ENCODE assay signal across 10 cellular contexts in genomic region chr6:142821860-142822259, GRCh38.
DNase-seq lines count a peak whose midpoint lies in the region; ATAC-seq, FAIRE-seq and TF ChIP-seq lines count a peak whose summit lies in the region.
"Had no signal": no experiment of that assay in that cellular context is flagged by ENCODE, and none has a peak within 500 bp of the region (broad histone marks: within the 10 kb centered on the region; RNA-seq: fewer than 3 reads in every experiment).

No MANE protein-coding gene starts in this region.

- peaks cover 34% of the 10 kb centered on the region for H3K36me3 Mint-ChIP-seq in stimulated activated naive CD8-positive, alpha-beta T cell treated with anti-CD3 and anti-CD28 coated beads, Interleukin-15, Interleukin-2, amounts not matched to agents 100 ng/mL and 50 ng/mL, for 24 hours (ENCODE audit: low read depth)
- peaks cover 25% of the 10 kb centered on the region for H3K36me3 Mint-ChIP-seq in activated CD4-positive, alpha-beta memory T cell treated with anti-CD3 and anti-CD28 coated beads, Interleukin-2, amount 10 ng/mL, durations not matched to agents 7 days and 5 days (ENCODE audit: low read depth)

- H3K27me3 ChIP-seq in left lung, result no peaks in the 10 kb centered on the region
- H3K27me3 ChIP-seq in upper lobe of right lung, result no peaks in the 10 kb centered on the region

- no peak for ATAC-seq in stimulated activated naive CD8-positive, alpha-beta T cell treated with anti-CD3 and anti-CD28 coated beads, Interleukin-15, Interleukin-2, amounts not matched to agents 100 U/mL and 50 U/mL, for 24 hours
- peak; percentile 53 for ATAC-seq in left lung
- peak; percentile 63 for ATAC-seq in upper lobe of right lung
- ATAC-seq in GM21786 (IDR thresholded peaks at IDR 0.05; ENCODE audit: unreplicated experiment), result no peak

- intact Hi-C loops in left lung (cut with DNase I) (loop anchor here in 1 of 2 donors (10.0 kb wide), 1 partner anchor 123 kb away; the partner anchor contains the start of gene HIVEP2), upper lobe of right lung (cut with DNase I) (no loop called here)

- POLR2A ChIA-PET in activated CD4-positive, alpha-beta memory T cell treated with anti-CD3 and anti-CD28 coated beads, Interleukin-2, amount 10 ng/mL, durations not matched to agents 7 days and 5 days (lab: Charles Lee), result interaction anchor here (1.2 to 1.4 kb wide), 2 partner anchors 32 to 85 kb away, joined by 3 to 6 read pairs; no protein-coding TSS in a partner anchor

- no peaks in the 10 kb centered on the region for H3K9me3 Mint-ChIP-seq in stimulated activated naive CD8-positive, alpha-beta T cell treated with anti-CD3 and anti-CD28 coated beads, Interleukin-15, Interleukin-2, amounts not matched to agents 100 ng/mL and 50 ng/mL, for 24 hours
- H3K9me3 Mint-ChIP-seq in activated CD4-positive, alpha-beta memory T cell treated with anti-CD3 and anti-CD28 coated beads, Interleukin-2, amount 10 ng/mL, durations not matched to agents 7 days and 5 days, result peaks cover 3% of the 10 kb centered on the region

- H3K36me3 ChIP-seq in left lung (no peaks in the 10 kb centered on the region), upper lobe of right lung (no peaks in the 10 kb centered on the region)

- no peak for TF ChIP-seq POLR2A in GM12892 (IDR thresholded peaks at IDR 0.05; ENCODE audit: low read depth, low read length)

- CTCF ChIA-PET in activated CD4-positive, alpha-beta memory T cell treated with anti-CD3 and anti-CD28 coated beads, Interleukin-2, amount 10 ng/mL, durations not matched to agents 7 days and 5 days (lab: Charles Lee), result interaction anchor here (2.2 kb wide), 1 partner anchor 21 kb away, joined by 9 read pairs; no protein-coding TSS in a partner anchor

- H3K4me3 ChIP-seq in left lung (no peak overlapping the region), upper lobe of right lung (no peak overlapping the region)

- no peak for TF ChIP-seq CTCF in left lung (IDR thresholded peaks at IDR 0.05)
- no peak for TF ChIP-seq CTCF in upper lobe of right lung (IDR thresholded peaks at IDR 0.05)

- H3K27ac ChIP-seq in left lung, result no peak overlapping the region
- no peak overlapping the region for H3K27ac ChIP-seq in upper lobe of right lung

- H3K9me3 ChIP-seq in left lung (no peaks in the 10 kb centered on the region), upper lobe of right lung (no peaks in the 10 kb centered on the region)

- peaks cover 28 to 30% of the 10 kb centered on the region in 2 donors for H3K4me1 ChIP-seq in left lung
- peaks cover 27% of the 10 kb centered on the region for H3K4me1 ChIP-seq in upper lobe of right lung

- H3K27ac Mint-ChIP-seq in stimulated activated naive CD8-positive, alpha-beta T cell treated with anti-CD3 and anti-CD28 coated beads, Interleukin-15, Interleukin-2, amounts not matched to agents 100 ng/mL and 50 ng/mL, for 24 hours, result peak overlapping the region; percentile 100
- H3K27ac Mint-ChIP-seq in activated CD4-positive, alpha-beta memory T cell treated with anti-CD3 and anti-CD28 coated beads, Interleukin-2, amount 10 ng/mL, durations not matched to agents 7 days and 5 days, result peak overlapping the region; percentile 31

- H3K4me1 Mint-ChIP-seq in stimulated activated naive CD8-positive, alpha-beta T cell treated with anti-CD3 and anti-CD28 coated beads, Interleukin-15, Interleukin-2, amounts not matched to agents 100 ng/mL and 50 ng/mL, for 24 hours (ENCODE audit: low read depth), result peaks cover 82% of the 10 kb centered on the region
- H3K4me1 Mint-ChIP-seq in activated CD4-positive, alpha-beta memory T cell treated with anti-CD3 and anti-CD28 coated beads, Interleukin-2, amount 10 ng/mL, durations not matched to agents 7 days and 5 days, result peaks cover 65% of the 10 kb centered on the region

- peak overlapping the region; percentile 17 for H3K4me3 Mint-ChIP-seq in stimulated activated naive CD8-positive, alpha-beta T cell treated with anti-CD3 and anti-CD28 coated beads, Interleukin-15, Interleukin-2, amounts not matched to agents 100 ng/mL and 50 ng/mL, for 24 hours
- no peak overlapping the region for H3K4me3 Mint-ChIP-seq in activated CD4-positive, alpha-beta memory T cell treated with anti-CD3 and anti-CD28 coated beads, Interleukin-2, amount 10 ng/mL, durations not matched to agents 7 days and 5 days

- no peak for FAIRE-seq in GM12892 (lab: Jason Lieb, UNC)

- peaks cover 4% of the 10 kb centered on the region for H3K27me3 Mint-ChIP-seq in stimulated activated naive CD8-positive, alpha-beta T cell treated with anti-CD3 and anti-CD28 coated beads, Interleukin-15, Interleukin-2, amounts not matched to agents 100 ng/mL and 50 ng/mL, for 24 hours
- no peaks in the 10 kb centered on the region for H3K27me3 Mint-ChIP-seq in activated CD4-positive, alpha-beta memory T cell treated with anti-CD3 and anti-CD28 coated beads, Interleukin-2, amount 10 ng/mL, durations not matched to agents 7 days and 5 days

- DNase-seq in stimulated activated naive CD8-positive, alpha-beta T cell treated with anti-CD3 and anti-CD28 coated beads, Interleukin-15, Interleukin-2, amounts not matched to agents 100 U/mL and 50 U/mL, for 24 hours, result no peak
- DNase-seq in activated CD4-positive, alpha-beta memory T cell treated with anti-CD3 and anti-CD28 coated beads, Interleukin-2, amount 10 ng/mL, durations not matched to agents 7 days and 5 days, result no peak
- DNase-seq in left lung (no peak), upper lobe of right lung (no peak), RKO (ENCODE audit: low spot score) (no peak), GM12892 (ENCODE audit: insufficient read length) (no peak)
- DNase-seq: activated gamma-delta T cell; stimulated activated naive CD4-positive, alpha-beta T cell had no signal

Comparison
In these comparisons a context has a peak if more than half of its experiments do, and no peak if none do; other contexts are left out.
1. ATAC-seq: peak in left lung (single experiment) and upper lobe of right lung (single experiment); none in stimulated activated naive CD8-positive, alpha-beta T cell treated with anti-CD3 and anti-CD28 coated beads, Interleukin-15, Interleukin-2, amounts not matched to agents 100 U/mL and 50 U/mL, for 24 hours (single experiment) and GM21786 (single experiment).